Comparison of ENCODE assay signal across 8 cellular contexts in genomic region chr9:78821126-78821822, GRCh38.
A peak's percentile ranks its signal among the peaks of the same experiment; 100 is the strongest.
DNase-seq lines count a peak whose midpoint lies in the region; ATAC-seq and TF ChIP-seq lines count a peak whose summit lies in the region.

No MANE protein-coding gene starts in this region.

- H3K27me3 ChIP-seq in DOHH2 (ENCODE audit: control insufficient read depth, low read length) (no peaks in the 10 kb centered on the region), MG63 (no peaks in the 10 kb centered on the region)

- TF ChIP-seq CTCF in DOHH2 (IDR thresholded peaks at IDR 0.05; ENCODE audit: low read depth, low read length, poor library complexity, severe bottlenecking): peak; percentile 72

- ATAC-seq in GM19328 (IDR thresholded peaks at IDR 0.05; ENCODE audit: unreplicated experiment): peak; percentile 83
- ATAC-seq in HG03457 (IDR thresholded peaks at IDR 0.05; ENCODE audit: unreplicated experiment): peak; percentile 86

- H3K4me3 ChIP-seq in DOHH2 (ENCODE audit: low read length) (no peak overlapping the region), MG63 (no peak overlapping the region)

- H3K36me3 ChIP-seq in DOHH2 (ENCODE audit: control insufficient read depth, low read length) (no peaks in the 10 kb centered on the region), MG63 (no peaks in the 10 kb centered on the region)

- H3K9me2 ChIP-seq in DOHH2 (replicated peaks; ENCODE audit: control insufficient read depth, low read length): no peaks in the 10 kb centered on the region

- H3K9me3 ChIP-seq in DOHH2 (ENCODE audit: control insufficient read depth, insufficient read depth, low read length): no peaks in the 10 kb centered on the region
- no peaks in the 10 kb centered on the region for H3K9me3 ChIP-seq in MG63

- peak; percentile 7 for DNase-seq in NCI-H82 treated with DMSO at 0.1 percent for 48 hours (lab: John Stamatoyannopoulos, UW; ENCODE audit: unreplicated experiment)
- DNase-seq in cerebellar cortex (ENCODE audit: low spot score): peak; percentile 33
- DNase-seq in midbrain (lab: John Stamatoyannopoulos, UW): peak; percentile 20
- DNase-seq in MG63: no peak
- no peak for DNase-seq in ecto neural progenitor cell (ENCODE audit: low spot score)

- no peak overlapping the region for H3K27ac ChIP-seq in DOHH2 (ENCODE audit: low read depth, low read length)

- H3K4me1 ChIP-seq in DOHH2 (ENCODE audit: control insufficient read depth, low read length): no peaks in the 10 kb centered on the region

- no peaks in the 10 kb centered on the region for H3F3A ChIP-seq in DOHH2 (ENCODE audit: control insufficient read depth, insufficient read depth)

- H3K79me2 ChIP-seq in DOHH2 (ENCODE audit: control insufficient read depth, low read length): no peaks in the 10 kb centered on the region

- no peaks in the 10 kb centered on the region for H4K20me1 ChIP-seq in DOHH2 (ENCODE audit: control insufficient read depth, insufficient read depth, low read depth, low read length)

- no peak overlapping the region for H3K4me2 ChIP-seq in DOHH2 (ENCODE audit: low read length)

Comparison
In these comparisons a context has a peak if more than half of its experiments do, and no peak if none do; other contexts are left out.
1. DNase-seq: peak in NCI-H82 treated with DMSO at 0.1 percent for 48 hours (single experiment), cerebellar cortex (single experiment) and midbrain (single experiment); none in MG63 (single experiment) and ecto neural progenitor cell (single experiment).